21 cellular contexts compared by ENCODE assay signal in genomic region chr11:85697747-85698146, GRCh38. TPM values are rescaled to one million over a fixed set of nuclear protein-coding genes. Genes with fewer than 3 reads are reported as not detected.
"Had no signal": no experiment of that assay in that cellular context is flagged by ENCODE, and none has a peak within 500 bp of the region (broad histone marks: within the 10 kb centered on the region; RNA-seq: fewer than 3 reads in every experiment).

No MANE protein-coding gene starts in this region.

- H3K4me3 ChIP-seq: gastroesophageal sphincter, heart right ventricle, lower lobe of right lung, right lobe of liver, smooth muscle cell, stomach, testis, upper lobe of right lung had no signal

- H3K9me3 ChIP-seq: gastroesophageal sphincter, heart right ventricle, lower lobe of right lung, right lobe of liver, stomach, testis, upper lobe of right lung had no signal

- H3K27ac ChIP-seq: gastroesophageal sphincter, heart right ventricle, lower lobe of right lung, right lobe of liver, stomach, testis, upper lobe of right lung had no signal

- DNase-seq: activated CD4-positive, alpha-beta T cell treated with anti-CD3 and anti-CD28 coated beads, Interleukin-2, amount 50 U/mL, for 4 hours; activated gamma-delta T cell; aorta; cerebellar nuclear complex; heart right ventricle; left colon; lower lobe of right lung; right lobe of liver; stimulated activated CD4-positive, alpha-beta T cell treated with anti-CD3 and anti-CD28 coated beads, Interleukin-4, amount 100 ng/mL, for 4 hours; stimulated activated CD8-positive, alpha-beta memory T cell treated with anti-CD3 and anti-CD28 coated beads, Interleukin-4, amount 100 ng/mL, for 48 hours; stomach; T-helper 2 cell; testis; upper lobe of right lung had no signal

- H3K27me3 ChIP-seq: gastroesophageal sphincter, heart right ventricle, right lobe of liver, stomach, testis, upper lobe of right lung had no signal

- H3K4me1 ChIP-seq: gastroesophageal sphincter, lower lobe of right lung, right lobe of liver, testis had no signal

- H3K4me2 ChIP-seq: smooth muscle cell had no signal

- ATAC-seq: gastroesophageal sphincter, heart right ventricle, left colon, lower lobe of right lung, right lobe of liver, upper lobe of right lung, WTC11 had no signal

- H3K36me3 ChIP-seq: gastroesophageal sphincter, lower lobe of right lung, right lobe of liver, upper lobe of right lung had no signal

- FAIRE-seq: TTC549 had no signal

RNA-seq across cellular contexts. Expression of gene CCDC89, which starts 11.8 kb away (rescaled TPM):
- total RNA-seq: epithelial cell of proximal tubule, neural crest cell, pulmonary artery endothelial cell, smooth muscle cell, WTC11 had no signal
- polyA plus RNA-seq: smooth muscle cell had no signal
